15 cellular contexts compared by ENCODE assay signal in genomic region chr3:122966045-122966444, GRCh38.
"Had no signal": no experiment of that assay in that cellular context is flagged by ENCODE, and none has a peak within 500 bp of the region (broad histone marks: within the 10 kb centered on the region; RNA-seq: fewer than 3 reads in every experiment).

No MANE protein-coding gene starts in this region.

- H3K4me3 ChIP-seq: hepatocyte, left ventricle myocardium inferior, lower lobe of right lung, ovary, right atrium auricular region had no signal

- H3K27ac ChIP-seq: hepatocyte, lower lobe of right lung, ovary, right atrium auricular region had no signal

- ATAC-seq: left cardiac atrium, lower lobe of right lung, natural killer cell had no signal

- DNase-seq: dermis blood vessel endothelial cell; foreskin melanocyte; head of caudate nucleus; left cardiac atrium; left ventricle myocardium inferior; lower lobe of right lung; natural killer cell; ovary; small intestine; stimulated activated CD4-positive, alpha-beta T cell treated with anti-CD3 and anti-CD28 coated beads, Interleukin-12 subunit alpha, Interleukin-12 subunit beta, amount 100 ng/mL, for 4 hours; stimulated activated naive CD4-positive, alpha-beta T cell; trophoblast cell had no signal

- H3K9me3 ChIP-seq: left ventricle myocardium inferior, lower lobe of right lung, ovary, right atrium auricular region had no signal

- H2AFZ ChIP-seq: hepatocyte had no signal

- H3K79me2 ChIP-seq: hepatocyte had no signal

- H3K36me3 ChIP-seq: left ventricle myocardium inferior, lower lobe of right lung, ovary, right atrium auricular region had no signal

- H3K4me2 ChIP-seq: hepatocyte had no signal

- H3K27me3 ChIP-seq: ovary, right atrium auricular region had no signal

- FAIRE-seq: kidney, small intestine had no signal
